ENCODE assay signal across 1 cellular context in genomic region chr9:4982720-4983482, GRCh38.
TF ChIP-seq lines count a peak whose summit lies in the region.

No MANE protein-coding gene starts in this region.

TF ChIP-seq in K562, 482 proteins besides CTCF, POLR2A, EP300 and RAD21 (continued from another document):
- TF ChIP-seq, protein P1, sequence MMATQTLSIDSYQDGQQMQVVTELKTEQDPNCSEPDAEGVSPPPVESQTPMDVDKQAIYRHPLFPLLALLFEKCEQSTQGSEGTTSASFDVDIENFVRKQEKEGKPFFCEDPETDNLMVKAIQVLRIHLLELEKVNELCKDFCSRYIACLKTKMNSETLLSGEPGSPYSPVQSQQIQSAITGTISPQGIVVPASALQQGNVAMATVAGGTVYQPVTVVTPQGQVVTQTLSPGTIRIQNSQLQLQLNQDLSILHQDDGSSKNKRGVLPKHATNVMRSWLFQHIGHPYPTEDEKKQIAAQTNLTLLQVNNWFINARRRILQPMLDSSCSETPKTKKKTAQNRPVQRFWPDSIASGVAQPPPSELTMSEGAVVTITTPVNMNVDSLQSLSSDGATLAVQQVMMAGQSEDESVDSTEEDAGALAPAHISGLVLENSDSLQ (IDR thresholded peaks at IDR 0.05), result 0 out of 2 replicates have a peak, but pooled peaks have one; percentile 13
- no peak for TF ChIP-seq MTA1 (IDR thresholded peaks at IDR 0.05; ENCODE audit: borderline replicate concordance)
